ENCODE assay signal across 20 cellular contexts in genomic region chr20:57508381-57508780, GRCh38. TPM values are rescaled to one million over a fixed set of nuclear protein-coding genes. Genes with fewer than 3 reads are reported as not detected.
A peak's percentile ranks its signal among the peaks of the same experiment; 100 is the strongest.
DNase-seq lines count a peak whose midpoint lies in the region; ATAC-seq and TF ChIP-seq lines count a peak whose summit lies in the region.
"Had no signal": no experiment of that assay in that cellular context is flagged by ENCODE, and none has a peak within 500 bp of the region (broad histone marks: within the 10 kb centered on the region; RNA-seq: fewer than 3 reads in every experiment).

No MANE protein-coding gene starts in this region.

- ATAC-seq in left lung (no peak), GM21576 (IDR thresholded peaks at IDR 0.05; ENCODE audit: unreplicated experiment) (no peak)
- ATAC-seq: GM12878 had no signal

- TF ChIP-seq CTCF in neural progenitor cell (IDR thresholded peaks at IDR 0.05): no peak
- TF ChIP-seq CTCF in left lung (IDR thresholded peaks at IDR 0.05): no peak

- intact Hi-C loops in left lung (cut with DNase I): loop anchor here in 1 of 2 donors (10.0 kb wide), 1 partner anchor 86 kb away; no protein-coding TSS in a partner anchor

- H3K27me3 ChIP-seq in Karpas-422 (ENCODE audit: low read length) (no peaks in the 10 kb centered on the region), ectodermal cell (ENCODE audit: control insufficient read depth, insufficient read depth, low read length, poor library complexity, severe bottlenecking) (no peaks in the 10 kb centered on the region), neural progenitor cell (no peaks in the 10 kb centered on the region), left lung (peaks cover 0 to 59% of the 10 kb centered on the region in 2 donors)

- H3K36me3 ChIP-seq in Karpas-422 (ENCODE audit: insufficient read depth, low read length) (peaks cover 5% of the 10 kb centered on the region; the same call in 1 of the 2 replicates), ectodermal cell (ENCODE audit: control insufficient read depth, insufficient read depth, low read length) (no peaks in the 10 kb centered on the region), neural progenitor cell (no peaks in the 10 kb centered on the region), left lung (no peaks in the 10 kb centered on the region)

- H3K9me2 ChIP-seq in Karpas-422 (replicated peaks; ENCODE audit: insufficient read depth, low read length): no peaks in the 10 kb centered on the region

- no peak overlapping the region for H3K4me3 ChIP-seq in Karpas-422 (ENCODE audit: low read length)
- no peak overlapping the region for H3K4me3 ChIP-seq in ectodermal cell (ENCODE audit: insufficient read depth, low read depth, low read length)
- peak overlapping the region; percentile 32 for H3K4me3 ChIP-seq in neural progenitor cell
- no peak overlapping the region for H3K4me3 ChIP-seq in left lung
- H3K4me3 ChIP-seq: GM12878 had no signal

- H3F3A ChIP-seq in neural progenitor cell (ENCODE audit: low read depth): peaks cover 36% of the 10 kb centered on the region

- peaks cover 40% of the 10 kb centered on the region for H3K4me1 Mint-ChIP-seq in neural progenitor cell

- H3K4me2 ChIP-seq in Karpas-422 (ENCODE audit: low read depth, low read length, poor library complexity, severe bottlenecking) (no peak overlapping the region), neural progenitor cell (peak overlapping the region; percentile 68)

- H3K4me3 Mint-ChIP-seq in neural progenitor cell: no peak overlapping the region
- H3K4me3 Mint-ChIP-seq: CD4-positive, alpha-beta T cell; H9 had no signal

- H3K9me3 Mint-ChIP-seq in neural progenitor cell: no peaks in the 10 kb centered on the region
- H3K9me3 Mint-ChIP-seq: CD4-positive, alpha-beta T cell; H9 had no signal

- H4K20me1 ChIP-seq in Karpas-422 (ENCODE audit: insufficient read depth, low read depth, low read length): no peaks in the 10 kb centered on the region
- H4K20me1 ChIP-seq in neural progenitor cell (ENCODE audit: low read depth): no peaks in the 10 kb centered on the region

- DNase-seq in Karpas-422: no peak
- DNase-seq in NCI-H82 treated with DMSO at 0.1 percent for 48 hours (lab: John Stamatoyannopoulos, UW; ENCODE audit: unreplicated experiment): peak; percentile 76
- peak; percentile 82 for DNase-seq in neural progenitor cell (ENCODE audit: low spot score)
- DNase-seq in left lung: no peak
- DNase-seq in DMS153 treated with DMSO at 0.1 percent for 48 hours (lab: John Stamatoyannopoulos, UW; ENCODE audit: unreplicated experiment): no peak
- no peak for DNase-seq in middle frontal gyrus (ENCODE audit: extremely low spot score, low spot score)
- DNase-seq: ACHN; Caco-2; CD4-positive, alpha-beta T cell; DMS53; DND-41; EL; H9 had no signal

- H2AFZ ChIP-seq in Karpas-422 (ENCODE audit: low read length) (no peak overlapping the region), neural progenitor cell (replicated peaks) (no peak overlapping the region)

- peaks cover 22% of the 10 kb centered on the region for H3K79me2 ChIP-seq in Karpas-422 (ENCODE audit: low read length)
- no peaks in the 10 kb centered on the region for H3K79me2 ChIP-seq in neural progenitor cell (ENCODE audit: low read depth)

- peak overlapping the region; percentile 51 for H3K27ac Mint-ChIP-seq in neural progenitor cell
- H3K27ac Mint-ChIP-seq: CD4-positive, alpha-beta T cell; H9 had no signal

- peak overlapping the region; percentile 36; the same call in 1 of the 2 replicates for H3K27ac ChIP-seq in Karpas-422 (ENCODE audit: low read length)
- peak overlapping the region; percentile 71 for H3K27ac ChIP-seq in ectodermal cell (ENCODE audit: insufficient read depth, low read depth, low read length, poor library complexity, severe bottlenecking)
- peak overlapping the region; percentile 82 for H3K27ac ChIP-seq in neural progenitor cell
- no peak overlapping the region for H3K27ac ChIP-seq in left lung
- H3K27ac ChIP-seq: C4-2B had no signal

- peaks cover 10% of the 10 kb centered on the region for H3K27me3 Mint-ChIP-seq in neural progenitor cell (ENCODE audit: insufficient read depth, low read depth)

- H3K4me1 ChIP-seq in Karpas-422 (ENCODE audit: low read length): peaks cover 40% of the 10 kb centered on the region
- peaks cover 11% of the 10 kb centered on the region for H3K4me1 ChIP-seq in ectodermal cell (ENCODE audit: control insufficient read depth, insufficient read depth, low read length)
- peaks cover 33% of the 10 kb centered on the region for H3K4me1 ChIP-seq in neural progenitor cell
- H3K4me1 ChIP-seq in left lung: peaks cover 5 to 7% of the 10 kb centered on the region in 2 donors
- H3K4me1 ChIP-seq: Caco-2 had no signal

- no peaks in the 10 kb centered on the region for H3K9me3 ChIP-seq in Karpas-422 (ENCODE audit: low read length)
- H3K9me3 ChIP-seq in ectodermal cell (ENCODE audit: control insufficient read depth, low read length): no peaks in the 10 kb centered on the region
- H3K9me3 ChIP-seq in neural progenitor cell (ENCODE audit: low read depth): no peaks in the 10 kb centered on the region
- H3K9me3 ChIP-seq in left lung: no peaks in the 10 kb centered on the region
- H3K9me3 ChIP-seq: Caco-2 had no signal

- no peaks in the 10 kb centered on the region for H3K36me3 Mint-ChIP-seq in neural progenitor cell

- H3K9ac ChIP-seq in Karpas-422 (ENCODE audit: low read length) (no peak overlapping the region), neural progenitor cell (no peak overlapping the region)

- 34 to 48% methylated on average over 8 of the region's 8 CpGs for WGBS in ectodermal cell, 2 experiments

RNA-seq across cellular contexts. Expression of gene CTCFL, which starts 16.6 kb away (rescaled TPM):
- total RNA-seq in Karpas-422 (2014; rRNA removed; shearing (Covaris generic); ENCODE audit: low replicate concordance): not detected in 2 replicates
- 0.11 TPM for polyA plus RNA-seq in ectodermal cell (2013, experiment 1 of 4)
- polyA plus RNA-seq in ectodermal cell (2013, experiment 2 of 4): 0.18 TPM
- polyA plus RNA-seq in ectodermal cell (2013, experiment 3 of 4): 0.11 TPM
- polyA plus RNA-seq in ectodermal cell (2013, experiment 4 of 4): 0.32 TPM
- total RNA-seq in neural progenitor cell (ENCODE audit: low replicate concordance): 0.34 TPM in 1 of 2 replicates, not detected in the other
- total RNA-seq in left lung: not detected
- total RNA-seq: Caco-2; CD4-positive, alpha-beta T cell had no signal
- polyA plus RNA-seq: BJ had no signal

RNA-seq across cellular contexts. Expression of gene PCK1, which starts 52.5 kb away (rescaled TPM):
- 1.2 and 2.5 TPM in 2 replicates for total RNA-seq in Karpas-422 (2014; rRNA removed; shearing (Covaris generic); ENCODE audit: low replicate concordance)
- polyA plus RNA-seq in ectodermal cell (2013, experiment 1 of 4): not detected
- polyA plus RNA-seq in ectodermal cell (2013, experiment 2 of 4): not detected
- not detected for polyA plus RNA-seq in ectodermal cell (2013, experiment 3 of 4)
- not detected for polyA plus RNA-seq in ectodermal cell (2013, experiment 4 of 4)
- total RNA-seq in neural progenitor cell (ENCODE audit: low replicate concordance): not detected in 2 replicates
- not detected for total RNA-seq in left lung
- total RNA-seq: Caco-2; CD4-positive, alpha-beta T cell; G401; H1; H9 had no signal
- polyA plus RNA-seq: BJ, H1 had no signal

Comparison
In these comparisons a context has a peak if more than half of its experiments do, and no peak if none do; other contexts are left out.
1. DNase-seq: peak in NCI-H82 treated with DMSO at 0.1 percent for 48 hours (single experiment) and neural progenitor cell (single experiment); none in Karpas-422 (single experiment), left lung (0 of 2), DMS153 treated with DMSO at 0.1 percent for 48 hours (single experiment) and middle frontal gyrus (single experiment).
2. H3K27ac ChIP-seq: peak in Karpas-422 (single experiment), ectodermal cell (single experiment) and neural progenitor cell (single experiment); none in left lung (0 of 2).